ENCODE assay signal across 8 cellular contexts in the genomic region with DNA sequence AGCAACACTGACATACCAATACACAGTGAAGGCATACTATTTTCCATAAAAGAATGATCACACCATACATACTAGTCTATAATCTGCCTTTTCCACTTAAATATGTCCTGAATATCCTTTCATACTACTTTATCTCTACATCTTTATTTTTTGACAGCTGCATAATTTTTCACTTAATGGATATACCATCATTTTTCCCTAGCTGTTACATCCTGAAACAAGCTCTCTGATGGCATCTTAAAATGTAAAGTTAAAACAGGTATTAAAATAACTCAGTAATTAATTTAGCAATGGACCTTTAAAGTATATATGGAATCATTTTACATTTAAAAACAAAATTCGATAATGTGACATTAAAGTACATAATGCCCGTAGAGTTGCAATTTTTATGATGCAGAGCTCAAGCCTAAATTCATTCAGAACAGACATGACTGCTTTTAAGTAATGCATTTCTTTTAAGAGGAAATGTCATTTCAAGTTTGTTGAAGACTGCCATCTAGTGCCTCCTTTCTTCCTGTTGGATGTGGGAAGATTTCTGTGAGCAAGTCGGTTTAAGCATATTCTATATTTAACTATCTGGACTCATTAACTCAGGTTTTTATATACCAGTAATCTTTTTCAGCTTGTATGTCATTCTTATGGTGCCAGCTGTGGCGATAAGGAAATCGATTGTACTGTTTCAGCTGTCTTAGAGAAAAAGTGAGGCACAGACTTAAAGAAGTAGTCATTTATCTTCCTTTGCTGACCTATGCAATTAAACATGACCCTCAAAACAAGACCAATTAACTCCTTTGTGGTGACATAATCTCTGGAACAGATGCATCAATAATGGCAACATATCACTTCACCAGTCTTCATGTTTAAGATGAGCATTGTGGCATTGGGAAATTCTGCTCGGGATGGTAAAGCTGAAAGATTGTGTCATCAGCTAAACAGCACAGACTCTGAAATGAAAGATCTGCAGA. TPM values are rescaled to one million over a fixed set of nuclear protein-coding genes. Genes with fewer than 3 reads are reported as not detected.
DNase-seq lines count a peak whose midpoint lies in the region; ATAC-seq and TF ChIP-seq lines count a peak whose summit lies in the region.

No MANE protein-coding gene starts in this region.

- no peak for TF ChIP-seq POLR2A in lower leg skin (IDR thresholded peaks at IDR 0.05)

- POLR2A ChIA-PET in AG04450 (lab: Yijun Ruan, JAX), result interaction anchor here (0.5 to 1.3 kb wide), 3 partner anchors 9 to 146 kb away, joined by 3 to 7 read pairs (median 4); no protein-coding TSS in a partner anchor

- H2AK5ac ChIP-seq in mesendoderm (ENCODE audit: low read length), result no peak overlapping the region

- no peak overlapping the region for H2BK120ac ChIP-seq in mesendoderm (ENCODE audit: low read depth, low read length)

- H3K4me1 ChIP-seq in colonic mucosa, result no peaks in the 10 kb centered on the region
- H3K4me1 ChIP-seq in mesendoderm (ENCODE audit: control insufficient read depth, low read depth, low read length), result peaks cover 4% of the 10 kb centered on the region

- no peak overlapping the region for H3K23ac ChIP-seq in mesendoderm (ENCODE audit: low read length)

- H3K36me3 Mint-ChIP-seq in immature natural killer cell, result no peaks in the 10 kb centered on the region

- H3K4me2 ChIP-seq in mesendoderm (ENCODE audit: low read length), result no peak overlapping the region

- H3K4me3 ChIP-seq in AG04450 (ENCODE audit: low read depth, low read length) (no peak overlapping the region), colonic mucosa (no peak overlapping the region), mesendoderm (ENCODE audit: low read length) (no peak overlapping the region), lower leg skin (ENCODE audit: low read depth, poor library complexity, severe bottlenecking) (no peak overlapping the region)

- CTCF ChIA-PET in AG04450 (lab: Charles Lee), result interaction anchor here (0.6 to 4.4 kb wide), 43 partner anchors 9 to 767 kb away, joined by 3 to 48 read pairs (median 4); no protein-coding TSS in a partner anchor

- no peaks in the 10 kb centered on the region for H3K79me2 ChIP-seq in mesendoderm (ENCODE audit: control insufficient read depth, insufficient read depth, low read length)

- H4K5ac ChIP-seq in mesendoderm (ENCODE audit: low read length), result no peak overlapping the region

- H3K27ac ChIP-seq in AG04450 (ENCODE audit: low read depth, low read length) (no peak overlapping the region), colonic mucosa (no peak overlapping the region), mesendoderm (ENCODE audit: low read depth, low read length) (no peak overlapping the region)

- H3K9ac ChIP-seq in colonic mucosa (ENCODE audit: low read depth in 2 of 2, low read length in 2 of 2), result no peak overlapping the region
- no peak overlapping the region for H3K9ac ChIP-seq in mesendoderm (ENCODE audit: low read length)

- no peak overlapping the region for H2BK5ac ChIP-seq in mesendoderm (ENCODE audit: low read length)

- H3K27me3 ChIP-seq in AG04450 (ENCODE audit: control insufficient read depth, insufficient read depth, low read length) (no peaks in the 10 kb centered on the region), colonic mucosa (no peaks in the 10 kb centered on the region), mesendoderm (ENCODE audit: insufficient read depth, low read length, poor library complexity) (no peaks in the 10 kb centered on the region)

- H3K36me3 ChIP-seq in colonic mucosa (no peaks in the 10 kb centered on the region), mesendoderm (ENCODE audit: control insufficient read depth, insufficient read depth, low read length) (no peaks in the 10 kb centered on the region)

- no peak overlapping the region for H3K4me3 Mint-ChIP-seq in immature natural killer cell

- ATAC-seq in GM18511 (IDR thresholded peaks at IDR 0.05; ENCODE audit: unreplicated experiment) (peak; percentile 72), HG03280 (IDR thresholded peaks at IDR 0.05; ENCODE audit: unreplicated experiment) (peak; percentile 68)

- H3K9me3 Mint-ChIP-seq in immature natural killer cell, result no peaks in the 10 kb centered on the region

- no peaks in the 10 kb centered on the region for H3K27me3 Mint-ChIP-seq in immature natural killer cell (ENCODE audit: low read depth in 3 of 3)

- TF ChIP-seq CTCF in AG04450 (IDR thresholded peaks at IDR 0.05; ENCODE audit: low read depth, low read length), result peak; percentile 66
- TF ChIP-seq CTCF in colonic mucosa (IDR thresholded peaks at IDR 0.05), result peak; percentile 36
- TF ChIP-seq CTCF in lower leg skin (IDR thresholded peaks at IDR 0.05), result no peak

- no peak overlapping the region for H3K56ac ChIP-seq in mesendoderm (ENCODE audit: low read length)

- H3K79me1 ChIP-seq in mesendoderm (ENCODE audit: low read length), result no peaks in the 10 kb centered on the region

- H4K8ac ChIP-seq in mesendoderm (ENCODE audit: low read depth, low read length), result no peak overlapping the region

- DNase-seq in AG04450 (ENCODE audit: low read depth, low spot score) (no peak), NCI-H748 treated with DMSO at 0.1 percent for 48 hours (lab: John Stamatoyannopoulos, UW) (peak; percentile 56), colonic mucosa (no peak), mesendoderm (peak; percentile 66), lower leg skin (ENCODE audit: low spot score in 2 of 2) (no peak), immature natural killer cell (no peak)

- no peaks in the 10 kb centered on the region for H3K9me3 ChIP-seq in AG04450 (ENCODE audit: control insufficient read depth, insufficient read depth, low read length)
- H3K9me3 ChIP-seq in colonic mucosa, result no peaks in the 10 kb centered on the region

- intact Hi-C loops in colonic mucosa (cut with DNase I), result loop anchor here (5.0 kb wide), 1 partner anchor 87 kb away; no protein-coding TSS in a partner anchor
- intact Hi-C loops in lower leg skin (cut with DNase I; ENCODE audit: low total_unique reads), result no loop called here

- H3K27ac Mint-ChIP-seq in immature natural killer cell, result no peak overlapping the region

- H3K18ac ChIP-seq in mesendoderm (ENCODE audit: low read length), result no peak overlapping the region

- no CpG with 5 or more reads among the region's 6 CpGs for WGBS in mesendoderm (ENCODE audit: extremely low coverage, insufficient coverage, low lambda C conversion rate)
- 20 to 23% methylated on average over 6 of the region's 6 CpGs for WGBS in lower leg skin, 2 donors

- no peaks in the 10 kb centered on the region for H3K4me1 Mint-ChIP-seq in immature natural killer cell

- H3K4ac ChIP-seq in mesendoderm (ENCODE audit: low read depth, low read length), result no peak overlapping the region

- H2BK15ac ChIP-seq in mesendoderm (replicated peaks; ENCODE audit: low read depth), result no peak overlapping the region

RNA-seq across cellular contexts. Expression of a gene that starts 20.3 kb away (rescaled TPM):
- polyA plus RNA-seq in AG04450 (2011; rRNA removed), result 36.0 and 50.0 TPM in 2 replicates
- polyA minus RNA-seq in AG04450 (2011; rRNA and poly(A)+ RNA removed), result 115 and 137 TPM in 2 replicates
- total RNA-seq in colonic mucosa, result 1 to 10 TPM; 1.1 to 2.9 TPM
- 3.9 TPM for polyA plus RNA-seq in mesendoderm (2013, experiment 1 of 2)
- 3.8 TPM for polyA plus RNA-seq in mesendoderm (2013, experiment 2 of 2)
- 10 to 100 TPM in 2 of 4 donors, 1 to 10 TPM in 2; 3.8 to 39.8 (median 14.4) TPM for total RNA-seq in lower leg skin
- under 1 TPM in 2 of 3 donors, not detected in 1; 0.08 to 0.38 TPM for polyA plus RNA-seq in immature natural killer cell

Comparison
In these comparisons a context has a peak if more than half of its experiments do, and no peak if none do; other contexts are left out.
1. DNase-seq: peak in NCI-H748 treated with DMSO at 0.1 percent for 48 hours (single experiment) and mesendoderm (single experiment); none in AG04450 (single experiment), colonic mucosa (single experiment), lower leg skin (0 of 2) and immature natural killer cell (0 of 3).
2. CTCF ChIP-seq: peak in AG04450 (single experiment) and colonic mucosa (single experiment); none in lower leg skin (0 of 3).